Comparison of ENCODE assay signal across 8 cellular contexts in genomic region chr11:65095974-65096806, GRCh38. TPM values are rescaled to one million over a fixed set of nuclear protein-coding genes. Genes with fewer than 3 reads are reported as not detected.
DNase-seq lines count a peak whose midpoint lies in the region; ATAC-seq, FAIRE-seq and TF ChIP-seq lines count a peak whose summit lies in the region.

Gene VPS51 (plus strand): TSS chr11:65096214. CDS start chr11:65096251, 37 bp downstream.

- FAIRE-seq in astrocyte (lab: Jason Lieb, UNC): peak; percentile 32

- H3K9me3 ChIP-seq in astrocyte (ENCODE audit: insufficient read depth, low read depth, low read length) (no peaks in the 10 kb centered on the region), vagina (no peaks in the 10 kb centered on the region)

- peaks cover 7% of the 10 kb centered on the region for H3K4me1 Mint-ChIP-seq in astrocyte (ENCODE audit: low read depth, unreplicated experiment)

- peak in 1 of 2 donors; percentile 27 for TF ChIP-seq POLR2A in vagina (IDR thresholded peaks at IDR 0.05)

- H4K20me1 ChIP-seq in astrocyte (ENCODE audit: insufficient read depth, low read length): peaks cover 18% of the 10 kb centered on the region

- ATAC-seq in GM18499 (IDR thresholded peaks at IDR 0.05; ENCODE audit: insufficient read depth, unreplicated experiment): peak; percentile 51
- ATAC-seq in HG02938 (IDR thresholded peaks at IDR 0.05; ENCODE audit: unreplicated experiment): peak; percentile 89

- peaks cover 6% of the 10 kb centered on the region for H3K4me1 ChIP-seq in astrocyte (ENCODE audit: insufficient read depth, low read length)
- H3K4me1 ChIP-seq in rectal smooth muscle tissue (ENCODE audit: control insufficient read depth, insufficient read depth, low read length): peaks cover 10% of the 10 kb centered on the region
- peaks cover 27% of the 10 kb centered on the region for H3K4me1 ChIP-seq in vagina

- H3K4me3 ChIP-seq in astrocyte (ENCODE audit: insufficient read depth, low read depth, low read length) (peak within 1 kb of the TSS; percentile 61), rectal smooth muscle tissue (ENCODE audit: low read length) (peak within 1 kb of the TSS; percentile 66), vagina (peak within 1 kb of the TSS; percentile 75 to 82)

- H3K36me3 Mint-ChIP-seq in astrocyte (ENCODE audit: low read depth, unreplicated experiment): peaks cover 2% of the 10 kb centered on the region

- H3K27ac Mint-ChIP-seq in astrocyte (ENCODE audit: unreplicated experiment): peak within 1 kb of the TSS; percentile 87

- peak within 1 kb of the TSS; percentile 98 for H2AFZ ChIP-seq in astrocyte (ENCODE audit: low read depth, low read length)

- H3K4me3 Mint-ChIP-seq in astrocyte (ENCODE audit: unreplicated experiment): peak within 1 kb of the TSS; percentile 93

- no peaks in the 10 kb centered on the region for H3K36me3 ChIP-seq in astrocyte (ENCODE audit: insufficient read depth, low read length)
- H3K36me3 ChIP-seq in rectal smooth muscle tissue (ENCODE audit: control insufficient read depth, insufficient read depth, low read length): no peaks in the 10 kb centered on the region
- H3K36me3 ChIP-seq in vagina: peaks cover 0 to 14% of the 10 kb centered on the region in 2 donors

- no peaks in the 10 kb centered on the region for H3K27me3 Mint-ChIP-seq in astrocyte (ENCODE audit: low read depth, unreplicated experiment)

- H3K9ac ChIP-seq in astrocyte (ENCODE audit: low read length) (peak within 1 kb of the TSS; percentile 89), rectal smooth muscle tissue (ENCODE audit: low read length) (peak within 1 kb of the TSS; percentile 32)

- H3K27me3 ChIP-seq in astrocyte (ENCODE audit: insufficient read depth, low read length) (no peaks in the 10 kb centered on the region), rectal smooth muscle tissue (ENCODE audit: control insufficient read depth, insufficient read depth, low read length) (no peaks in the 10 kb centered on the region), vagina (no peaks in the 10 kb centered on the region)

- H3K27ac ChIP-seq in astrocyte (ENCODE audit: low read depth, low read length) (peak within 1 kb of the TSS; percentile 62), rectal smooth muscle tissue (ENCODE audit: low read depth, low read length) (peak within 1 kb of the TSS; percentile 76), vagina (peak within 1 kb of the TSS; percentile 81)

- DNase-seq in NCI-H1930 (lab: John Stamatoyannopoulos, UW) (peak; percentile 69 to 88), T-helper 22 cell (ENCODE audit: low read depth) (peak; percentile 74), astrocyte (ENCODE audit: low read depth) (peak; percentile 88), hepatic stellate cell (ENCODE audit: low spot score) (peak; percentile 96), vagina (ENCODE audit: extremely low spot score in 2 of 2) (no peak)

- TF ChIP-seq CTCF in astrocyte (IDR thresholded peaks at IDR 0.05; ENCODE audit: insufficient read depth, low read depth, low read length) (no peak), vagina (IDR thresholded peaks at IDR 0.05) (peak in 1 of 3 experiments; percentile 12)

- peak within 1 kb of the TSS; percentile 79 for H3K4me2 ChIP-seq in astrocyte (ENCODE audit: low read length)

- no peaks in the 10 kb centered on the region for H3K9me3 Mint-ChIP-seq in astrocyte (ENCODE audit: unreplicated experiment)

- peaks cover 32% of the 10 kb centered on the region for H3K79me2 ChIP-seq in astrocyte (ENCODE audit: insufficient read depth, low read length)

- intact Hi-C loops in vagina (cut with DNase I): no loop called here

RNA-seq across cellular contexts. Expression of gene VPS51, which starts in this region (rescaled TPM):
- total RNA-seq in astrocyte (40.0 and 41.4 TPM in 2 replicates), vagina (191 TPM)

Comparison
In these comparisons a context has a peak if more than half of its experiments do, and no peak if none do; other contexts are left out.
1. DNase-seq: peak in NCI-H1930 (2 of 2), T-helper 22 cell (single experiment), astrocyte (single experiment) and hepatic stellate cell (single experiment); none in vagina (0 of 2).
2. Peak in every context shown above with its lines, with median percentiles within 50 percentile points of each other: H3K27ac ChIP-seq and H3K4me3 ChIP-seq.